Comparison of ENCODE assay signal across 13 cellular contexts in the genomic region with DNA sequence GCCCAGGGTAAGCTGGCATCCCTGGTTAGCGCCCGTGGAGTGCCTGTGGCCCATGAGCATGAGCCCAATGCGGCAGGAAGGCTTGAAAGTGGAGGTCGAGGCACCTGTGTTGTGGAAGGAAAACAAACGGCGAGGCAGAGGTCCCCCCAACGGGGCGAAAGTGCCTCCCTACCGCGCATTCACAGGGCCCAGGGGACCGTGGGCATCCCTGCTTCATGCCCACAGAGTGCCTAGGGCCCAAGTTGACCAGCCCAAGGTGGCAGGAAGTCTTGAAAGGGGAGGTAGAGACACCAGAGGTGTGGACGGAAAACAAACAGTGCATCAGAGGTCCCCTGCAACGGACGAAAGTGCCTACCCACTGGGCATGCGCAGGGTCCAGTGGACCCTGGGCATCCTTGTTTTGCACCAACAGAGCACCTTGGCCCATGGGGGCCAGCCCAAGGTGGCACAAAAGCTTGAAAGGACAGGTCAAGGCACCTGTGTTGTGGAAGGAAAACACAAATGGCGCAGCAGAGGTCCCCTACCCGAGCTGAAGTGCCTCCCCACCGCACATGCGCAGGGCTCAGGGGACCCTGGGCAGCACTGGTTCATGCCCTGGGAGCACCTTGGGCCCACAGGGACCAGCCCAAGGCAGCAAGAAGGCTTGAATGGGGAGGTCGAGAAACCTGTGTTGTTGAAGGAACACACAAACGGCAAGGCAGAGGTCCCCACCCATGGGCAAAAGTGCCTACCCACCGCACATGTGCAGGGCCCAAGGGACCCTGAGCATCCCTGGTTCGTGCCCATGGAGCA.
DNase-seq lines count a peak whose midpoint lies in the region; ATAC-seq and TF ChIP-seq lines count a peak whose summit lies in the region.
"Had no signal": no experiment of that assay in that cellular context is flagged by ENCODE, and none has a peak within 500 bp of the region (broad histone marks: within the 10 kb centered on the region; RNA-seq: fewer than 3 reads in every experiment).

No MANE protein-coding gene starts in this region.

- H3K27ac Mint-ChIP-seq in osteocyte (ENCODE audit: unreplicated experiment): no peak overlapping the region

- no peak overlapping the region for H3K27ac ChIP-seq in dorsolateral prefrontal cortex
- H3K27ac ChIP-seq: ascending aorta, C4-2B, SK-N-MC had no signal

- H3K27me3 Mint-ChIP-seq in osteocyte (ENCODE audit: unreplicated experiment): no peaks in the 10 kb centered on the region

- H3K4me3 ChIP-seq in dorsolateral prefrontal cortex: no peak overlapping the region
- H3K4me3 ChIP-seq: ascending aorta, SK-N-MC had no signal

- no peaks in the 10 kb centered on the region for H3K36me3 Mint-ChIP-seq in osteocyte (ENCODE audit: unreplicated experiment)

- peaks cover 4% of the 10 kb centered on the region for H3K9me3 Mint-ChIP-seq in osteocyte (ENCODE audit: unreplicated experiment)

- H3K4me1 Mint-ChIP-seq in osteocyte (ENCODE audit: unreplicated experiment): no peaks in the 10 kb centered on the region

- peak; percentile 0 for DNase-seq in stimulated activated CD4-positive, alpha-beta T cell treated with anti-CD3 and anti-CD28 coated beads, Interleukin-15, amount 100 ng/mL, for 24 hours
- no peak for DNase-seq in stimulated activated CD4-positive, alpha-beta T cell treated with anti-CD3 and anti-CD28 coated beads, Interleukin-4, amount 100 ng/mL, for 1 hour
- peak; percentile 1 to 26 (median 16) for DNase-seq in dorsolateral prefrontal cortex
- DNase-seq in osteocyte (ENCODE audit: extremely low spot score, unreplicated experiment): peak; percentile 73
- DNase-seq in DMS114 treated with DMSO at 0.1 percent for 48 hours (lab: John Stamatoyannopoulos, UW; ENCODE audit: unreplicated experiment): no peak
- no peak for DNase-seq in DMS53 (lab: John Stamatoyannopoulos, UW)
- DNase-seq: GF-D8, NCI-H1694 treated with DMSO at 0.1 percent for 48 hours had no signal

- no peak for ATAC-seq in GM18909 (IDR thresholded peaks at IDR 0.05; ENCODE audit: poor library complexity, unreplicated experiment)
- no peak for ATAC-seq in GM21381 (IDR thresholded peaks at IDR 0.05; ENCODE audit: unreplicated experiment)

- H3K4me3 Mint-ChIP-seq in osteocyte (ENCODE audit: unreplicated experiment): no peak overlapping the region

- peaks cover 0 to 50% (median 5%) of the 10 kb centered on the region in 45 donors for H3K27me3 ChIP-seq in dorsolateral prefrontal cortex
- H3K27me3 ChIP-seq: ascending aorta had no signal

- intact Hi-C loops in dorsolateral prefrontal cortex (cut with DNase I): no loop called here

- no peak for TF ChIP-seq CTCF in dorsolateral prefrontal cortex (IDR thresholded peaks at IDR 0.05 in 54 of 56, conservative IDR thresholded peaks at IDR 0.05 in 2 of 56; ENCODE audit: low read depth in 1 of 56, partially characterized antibody in 56 of 56)
- TF ChIP-seq CTCF in osteocyte (IDR thresholded peaks at IDR 0.05): no peak

Comparison
In these comparisons a context has a peak if more than half of its experiments do, and no peak if none do; other contexts are left out.
1. DNase-seq: peak in stimulated activated CD4-positive, alpha-beta T cell treated with anti-CD3 and anti-CD28 coated beads, Interleukin-15, amount 100 ng/mL, for 24 hours (single experiment), dorsolateral prefrontal cortex (10 of 10) and osteocyte (single experiment); none in stimulated activated CD4-positive, alpha-beta T cell treated with anti-CD3 and anti-CD28 coated beads, Interleukin-4, amount 100 ng/mL, for 1 hour (single experiment), DMS114 treated with DMSO at 0.1 percent for 48 hours (single experiment) and DMS53 (single experiment).